In genomic region chr19:506404-507285, GRCh38 we compare ENCODE assay signal across 1 cellular context.
TF ChIP-seq lines count a peak whose summit lies in the region.

No MANE protein-coding gene starts in this region.

TF ChIP-seq in SK-N-SH, 30 proteins besides CTCF, POLR2A, EP300 and RAD21 (continued from another document):
- TF ChIP-seq USF2 (IDR thresholded peaks at IDR 0.05; ENCODE audit: borderline replicate concordance, low read depth, low read length) (no peak), PBX3 (IDR thresholded peaks at IDR 0.05) (no peak), TEAD4 (IDR thresholded peaks at IDR 0.05; ENCODE audit: borderline replicate concordance, insufficient read depth) (no peak), NFIC (IDR thresholded peaks at IDR 0.05; ENCODE audit: borderline replicate concordance) (no peak), TAF1 (IDR thresholded peaks at IDR 0.05; ENCODE audit: borderline replicate concordance, low read depth, low read length) (peak; percentile 73; the same call in 1 of the 2 replicates), GABPA (IDR thresholded peaks at IDR 0.05; ENCODE audit: low read depth) (no peak), RCOR1 (IDR thresholded peaks at IDR 0.05; ENCODE audit: low read length) (no peak; the same call in 1 of the 2 replicates), TCF12 (IDR thresholded peaks at IDR 0.05) (no peak), MEF2A (IDR thresholded peaks at IDR 0.05; ENCODE audit: borderline replicate concordance, low read depth) (no peak), CHD2 (IDR thresholded peaks at IDR 0.05; ENCODE audit: low read length, partially characterized antibody) (no peak), FOSL2 (IDR thresholded peaks at IDR 0.05; ENCODE audit: borderline replicate concordance, low read depth) (no peak), FOXM1 (IDR thresholded peaks at IDR 0.05; ENCODE audit: low read depth) (no peak), SMC3 (IDR thresholded peaks at IDR 0.05; ENCODE audit: low read depth, low read length) (peak; percentile 77), MAX (IDR thresholded peaks at IDR 0.05; ENCODE audit: low read depth) (peak; percentile 83), REST (IDR thresholded peaks at IDR 0.05; ENCODE audit: low read depth, low read length) (peak; percentile 28; the same call in 1 of the 2 replicates), JUND (IDR thresholded peaks at IDR 0.05) (no peak), NRF1 (IDR thresholded peaks at IDR 0.05; ENCODE audit: low read depth, low read length) (peak; percentile 90)
